8 cellular contexts compared by ENCODE assay signal in the genomic region with DNA sequence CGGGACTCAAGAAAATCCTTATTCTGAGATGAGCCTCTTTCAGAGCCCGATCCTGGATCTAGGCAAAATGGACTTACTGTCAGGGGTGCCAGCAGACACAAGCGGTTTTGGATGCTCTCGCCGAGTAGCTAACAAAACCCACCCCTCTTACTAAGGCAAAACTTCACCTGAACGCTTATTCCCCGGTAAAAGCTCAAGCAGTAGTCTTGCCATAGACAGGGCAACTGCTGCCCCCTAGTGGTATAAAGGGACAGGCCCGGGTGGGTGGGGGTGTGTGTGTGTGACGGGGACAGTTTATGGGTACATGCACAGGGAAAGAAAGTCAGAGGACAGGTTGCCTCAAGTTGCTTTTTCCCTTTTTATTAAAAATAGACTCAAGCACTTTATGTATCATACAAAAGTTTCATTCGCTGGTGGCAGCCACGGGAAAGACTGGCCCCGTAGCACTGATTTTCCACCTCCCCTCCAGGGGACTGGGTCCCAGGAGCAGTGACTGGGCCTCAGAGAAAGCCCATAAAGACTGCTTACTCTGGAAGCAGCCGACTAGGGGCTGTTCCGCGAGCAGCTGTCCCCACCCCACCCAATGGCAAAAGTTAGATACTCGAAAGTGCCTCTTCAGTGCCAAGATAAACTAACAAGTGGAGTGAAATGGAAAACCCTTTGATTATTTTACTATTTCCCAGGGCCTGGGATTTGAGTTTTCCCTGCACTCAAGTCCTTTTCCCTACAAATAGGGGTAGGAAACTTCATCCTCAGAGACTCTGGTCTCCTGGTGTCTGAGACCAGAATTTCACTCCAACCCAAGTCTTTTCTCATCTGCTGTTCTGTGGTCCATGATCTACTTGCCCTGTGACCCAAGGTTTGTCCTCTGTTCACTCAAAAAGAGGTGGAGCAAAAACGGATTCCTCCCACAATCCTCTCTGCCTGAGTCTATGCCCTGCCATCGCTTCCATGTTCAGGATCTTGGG. TPM values are rescaled to one million over a fixed set of nuclear protein-coding genes. Genes with fewer than 3 reads are reported as not detected.
DNase-seq lines count a peak whose midpoint lies in the region; ATAC-seq and TF ChIP-seq lines count a peak whose summit lies in the region.

No MANE protein-coding gene starts in this region.

- peak; percentile 74 to 89 (median 78) for DNase-seq in CD8-positive, alpha-beta memory T cell
- DNase-seq in SJCRH30 (peak; percentile 81 to 86), glutamatergic neuron (peak; percentile 90), posterior vena cava (ENCODE audit: low spot score) (peak; percentile 91), vagina (ENCODE audit: extremely low spot score in 2 of 2) (no peak)
- peak; percentile 86 for DNase-seq in activated gamma-delta T cell treated with anti-CD3 and anti-CD28 coated beads, Interleukin-2, amount 50 U/mL, for 16 hours (ENCODE audit: low read depth)

- H3K27me3 Mint-ChIP-seq in CD8-positive, alpha-beta memory T cell = peaks cover 38 to 54% of the 10 kb centered on the region in 2 donors
- peaks cover 46% of the 10 kb centered on the region for H3K27me3 Mint-ChIP-seq in glutamatergic neuron (ENCODE audit: unreplicated experiment)

- H3K27ac ChIP-seq in CD8-positive, alpha-beta memory T cell (ENCODE audit: low read depth, low read length) = no peak overlapping the region
- H3K27ac ChIP-seq in SJCRH30 (no peak overlapping the region), vagina (peak overlapping the region; percentile 75)

- peaks cover 21 to 42% (median 26%) of the 10 kb centered on the region in 3 donors for H3K4me1 Mint-ChIP-seq in CD8-positive, alpha-beta memory T cell
- peaks cover 56% of the 10 kb centered on the region for H3K4me1 Mint-ChIP-seq in glutamatergic neuron (ENCODE audit: low read depth, unreplicated experiment)

- intact Hi-C loops in posterior vena cava (cut with DNase I) (loop anchor here in 1 of 2 donors (5.0 to 10.0 kb wide), 2 partner anchors 78 to 190 kb away; a partner anchor contains a TSS), vagina (cut with DNase I) (loop anchor here (2.0 to 10.0 kb wide), 4 partner anchors 50 to 320 kb away; a partner anchor contains a TSS)

- TF ChIP-seq CTCF in glutamatergic neuron (IDR thresholded peaks at IDR 0.05; ENCODE audit: partially characterized antibody, unreplicated experiment) = peak; percentile 92
- peak; percentile 57 to 83 (median 65) for TF ChIP-seq CTCF in vagina (IDR thresholded peaks at IDR 0.05)

- H3K4me1 ChIP-seq in CD8-positive, alpha-beta memory T cell (ENCODE audit: insufficient read depth, low read length) = peaks cover 12% of the 10 kb centered on the region
- H3K4me1 ChIP-seq in SJCRH30 (peaks cover 39% of the 10 kb centered on the region), vagina (peaks cover 72% of the 10 kb centered on the region)

- H3K4me3 ChIP-seq in CD8-positive, alpha-beta memory T cell (ENCODE audit: low read length) = no peak overlapping the region
- H3K4me3 ChIP-seq in SJCRH30 (no peak overlapping the region), vagina (no peak overlapping the region)

- TF ChIP-seq POLR2A in vagina (IDR thresholded peaks at IDR 0.05) = no peak

- POLR2A ChIA-PET in CD8-positive, alpha-beta memory T cell (lab: Charles Lee) = no interaction called here

- H3K27ac Mint-ChIP-seq in CD8-positive, alpha-beta memory T cell = peak overlapping the region in 3 of 8 donors; percentile 31 to 61 (median 54)
- peak overlapping the region; percentile 77 for H3K27ac Mint-ChIP-seq in glutamatergic neuron (ENCODE audit: unreplicated experiment)

- TF ChIP-seq EP300 in Ishikawa (IDR thresholded peaks at IDR 0.05; ENCODE audit: borderline replicate concordance) = no peak

- peak; percentile 74 for TF ChIP-seq RAD21 in Ishikawa (IDR thresholded peaks at IDR 0.05; ENCODE audit: low read depth)

- H3K9me3 ChIP-seq in CD8-positive, alpha-beta memory T cell (ENCODE audit: low read length) = no peaks in the 10 kb centered on the region
- H3K9me3 ChIP-seq in SJCRH30 (replicated peaks) (no peaks in the 10 kb centered on the region), vagina (no peaks in the 10 kb centered on the region)

- CTCF ChIA-PET in CD8-positive, alpha-beta memory T cell (lab: Charles Lee) = interaction anchor here (0.6 to 7.6 kb wide), 27 partner anchors 9 to 310 kb away, joined by 3 to 144 read pairs (median 4); a partner anchor contains a TSS

- H3K36me3 Mint-ChIP-seq in CD8-positive, alpha-beta memory T cell = peaks cover 0 to 4% (median 2%) of the 10 kb centered on the region in 3 donors
- no peaks in the 10 kb centered on the region for H3K36me3 Mint-ChIP-seq in glutamatergic neuron (ENCODE audit: unreplicated experiment)

- peaks cover 34% of the 10 kb centered on the region for H3K27me3 ChIP-seq in CD8-positive, alpha-beta memory T cell (ENCODE audit: insufficient read depth, low read length, poor library complexity, severe bottlenecking)
- H3K27me3 ChIP-seq in SJCRH30 (no peaks in the 10 kb centered on the region), vagina (no peaks in the 10 kb centered on the region)

- H3K36me3 ChIP-seq in CD8-positive, alpha-beta memory T cell (ENCODE audit: insufficient read depth, low read length) = no peaks in the 10 kb centered on the region
- peaks cover 15% of the 10 kb centered on the region for H3K36me3 ChIP-seq in SJCRH30
- no peaks in the 10 kb centered on the region for H3K36me3 ChIP-seq in vagina

- no peaks in the 10 kb centered on the region for H3K9me3 Mint-ChIP-seq in CD8-positive, alpha-beta memory T cell
- peaks cover 35% of the 10 kb centered on the region for H3K9me3 Mint-ChIP-seq in glutamatergic neuron (ENCODE audit: unreplicated experiment)

- ATAC-seq in GM19455 (IDR thresholded peaks at IDR 0.05; ENCODE audit: unreplicated experiment) = peak; percentile 70

- peak overlapping the region in 1 of 7 donors; percentile 53 for H3K4me3 Mint-ChIP-seq in CD8-positive, alpha-beta memory T cell
- peak overlapping the region; percentile 97 for H3K4me3 Mint-ChIP-seq in glutamatergic neuron (ENCODE audit: unreplicated experiment)

TF ChIP-seq in Ishikawa, 13 proteins besides CTCF, POLR2A, EP300 and RAD21:
- TF ChIP-seq ZBTB7A (IDR thresholded peaks at IDR 0.05; ENCODE audit: low read depth) (no peak), TAF1 (IDR thresholded peaks at IDR 0.05; ENCODE audit: low read depth) (0 out of 2 replicates have a peak, but pooled peaks have one; percentile 5)

RNA-seq across cellular contexts. Expression of a gene that starts 4.7 kb away (rescaled TPM):
- 1 to 10 TPM; 1.0 to 1.7 TPM for total RNA-seq in CD8-positive, alpha-beta memory T cell
- 0.37 TPM for polyA plus RNA-seq in CD8-positive, alpha-beta memory T cell
- 0.04 TPM in 1 of 2 replicates, not detected in the other for total RNA-seq in SJCRH30 (2014; rRNA removed; shearing (Covaris generic))
- total RNA-seq in glutamatergic neuron (ENCODE audit: unreplicated experiment) (16.9 TPM), posterior vena cava (1 to 10 TPM in 1 of 2 donors, under 1 TPM in 1; 0.33 to 1.3 TPM), vagina (2.7 TPM)

RNA-seq across cellular contexts. Expression of a gene that starts 12.5 kb away (rescaled TPM):
- total RNA-seq in CD8-positive, alpha-beta memory T cell = 10 to 100 TPM; 22.4 to 23.4 TPM
- 8.2 TPM for polyA plus RNA-seq in CD8-positive, alpha-beta memory T cell
- total RNA-seq in SJCRH30 (2014; rRNA removed; shearing (Covaris generic)) = 26.5 and 27.4 TPM in 2 replicates
- total RNA-seq in glutamatergic neuron (ENCODE audit: unreplicated experiment) (17.1 TPM), posterior vena cava (10 to 100 TPM in 1 of 2 donors, 1 to 10 TPM in 1; 7.6 to 10.3 TPM), vagina (10.8 TPM)

RNA-seq across cellular contexts. Expression of a gene that starts 22.9 kb away (rescaled TPM):
- total RNA-seq in CD8-positive, alpha-beta memory T cell = 10 to 100 TPM; 83.9 to 89.0 TPM
- 45.1 TPM for polyA plus RNA-seq in CD8-positive, alpha-beta memory T cell
- total RNA-seq in SJCRH30 (2014; rRNA removed; shearing (Covaris generic)) = 45.6 and 46.6 TPM in 2 replicates
- total RNA-seq in glutamatergic neuron (ENCODE audit: unreplicated experiment) = 42.3 TPM
- 10 to 100 TPM; 49.7 to 58.0 TPM for total RNA-seq in posterior vena cava
- total RNA-seq in vagina = 46.2 TPM

RNA-seq across cellular contexts. Expression of a gene that starts 47.5 kb away (rescaled TPM):
- not detected for total RNA-seq in CD8-positive, alpha-beta memory T cell
- polyA plus RNA-seq in CD8-positive, alpha-beta memory T cell = not detected
- total RNA-seq in SJCRH30 (2014; rRNA removed; shearing (Covaris generic)) = 12.3 and 13.8 TPM in 2 replicates
- 46.1 TPM for total RNA-seq in glutamatergic neuron (ENCODE audit: unreplicated experiment)
- total RNA-seq in posterior vena cava = 100 to 1,000 TPM; 501 to 774 TPM
- total RNA-seq in vagina = 779 TPM

Comparison
In these comparisons a context has a peak if more than half of its experiments do, and no peak if none do; other contexts are left out.
1. DNase-seq: peak in CD8-positive, alpha-beta memory T cell (5 of 5), SJCRH30 (2 of 2), activated gamma-delta T cell treated with anti-CD3 and anti-CD28 coated beads, Interleukin-2, amount 50 U/mL, for 16 hours (single experiment), glutamatergic neuron (single experiment) and posterior vena cava (single experiment); none in vagina (0 of 2).